Comparison of ENCODE assay signal across 8 cellular contexts in the genomic region with DNA sequence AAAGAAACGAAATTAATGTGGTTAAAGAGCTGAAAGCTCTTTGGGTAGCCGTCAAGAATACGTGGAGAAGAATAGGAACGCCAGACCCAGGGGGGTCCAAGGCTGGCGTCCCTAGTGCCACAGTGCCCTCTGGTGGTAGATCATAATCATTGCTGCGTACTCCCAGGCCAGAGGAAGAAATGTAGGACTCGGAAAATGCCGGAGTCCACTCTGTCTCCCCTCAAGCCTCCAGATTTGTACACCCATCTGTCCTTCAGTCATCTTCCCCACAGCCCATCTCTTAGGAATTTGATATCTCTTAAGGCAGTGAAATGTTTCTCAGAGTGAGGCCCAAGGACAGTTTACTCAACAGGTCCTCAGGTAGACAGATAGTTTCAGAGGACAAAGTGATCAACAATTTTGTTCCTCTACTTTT. TPM values are rescaled to one million over a fixed set of nuclear protein-coding genes. Genes with fewer than 3 reads are reported as not detected.
DNase-seq lines count a peak whose midpoint lies in the region; ATAC-seq lines count a peak whose summit lies in the region.

No MANE protein-coding gene starts in this region.

- no peak overlapping the region for H2BK15ac ChIP-seq in mesendoderm (replicated peaks; ENCODE audit: low read depth)

- no peaks in the 10 kb centered on the region for H3K27me3 ChIP-seq in mesendoderm (ENCODE audit: insufficient read depth, low read length, poor library complexity)

- no peak overlapping the region for H3K4ac ChIP-seq in mesendoderm (ENCODE audit: low read depth, low read length)

- peak; percentile 83 for DNase-seq in DMS114 treated with DMSO at 0.1 percent for 48 hours (lab: John Stamatoyannopoulos, UW; ENCODE audit: unreplicated experiment)
- DNase-seq in NCI-H526 treated with DMSO at 0.1 percent for 48 hours (lab: John Stamatoyannopoulos, UW), result peak; percentile 54
- peak; percentile 49 to 64 for DNase-seq in activated CD4-positive, alpha-beta T cell treated with anti-CD3 and anti-CD28 coated beads, Interleukin-2, amount 50 U/mL, for 48 hours
- peak; percentile 51 for DNase-seq in effector CD4-positive, alpha-beta T cell
- DNase-seq in mesendoderm, result peak; percentile 75
- peak; percentile 30 for DNase-seq in stimulated activated CD8-positive, alpha-beta memory T cell treated with anti-CD3 and anti-CD28 coated beads, Interleukin-4, amount 100 ng/mL, for 24 hours (ENCODE audit: low read depth)

- H3K36me3 ChIP-seq in mesendoderm (ENCODE audit: control insufficient read depth, insufficient read depth, low read length), result no peaks in the 10 kb centered on the region

- H3K4me3 ChIP-seq in mesendoderm (ENCODE audit: low read length), result no peak overlapping the region

- peaks cover 3% of the 10 kb centered on the region for H3K4me1 ChIP-seq in mesendoderm (ENCODE audit: control insufficient read depth, low read depth, low read length)

- no peak overlapping the region for H3K4me2 ChIP-seq in mesendoderm (ENCODE audit: low read length)

- no peaks in the 10 kb centered on the region for H3K79me2 ChIP-seq in mesendoderm (ENCODE audit: control insufficient read depth, insufficient read depth, low read length)

- H3K9ac ChIP-seq in mesendoderm (ENCODE audit: low read length), result no peak overlapping the region

- H2BK5ac ChIP-seq in mesendoderm (ENCODE audit: low read length), result no peak overlapping the region

- no peaks in the 10 kb centered on the region for H3K79me1 ChIP-seq in mesendoderm (ENCODE audit: low read length)

- H2BK120ac ChIP-seq in mesendoderm (ENCODE audit: low read depth, low read length), result no peak overlapping the region

- no peak overlapping the region for H3K27ac ChIP-seq in mesendoderm (ENCODE audit: low read depth, low read length)

- H3K56ac ChIP-seq in mesendoderm (ENCODE audit: low read length), result peak overlapping the region; percentile 74

- no CpG with 5 or more reads among the region's 8 CpGs for WGBS in mesendoderm (ENCODE audit: extremely low coverage, insufficient coverage, low lambda C conversion rate)

- no peak overlapping the region for H3K18ac ChIP-seq in mesendoderm (ENCODE audit: low read length)

- H4K8ac ChIP-seq in mesendoderm (ENCODE audit: low read depth, low read length), result no peak overlapping the region

- ATAC-seq in HG02852 (IDR thresholded peaks at IDR 0.05; ENCODE audit: unreplicated experiment), result peak; percentile 44
- ATAC-seq in HG02884 (IDR thresholded peaks at IDR 0.05; ENCODE audit: unreplicated experiment), result no peak

- no peak overlapping the region for H3K23ac ChIP-seq in mesendoderm (ENCODE audit: low read length)

- no peak overlapping the region for H2AK5ac ChIP-seq in mesendoderm (ENCODE audit: low read length)

- H4K5ac ChIP-seq in mesendoderm (ENCODE audit: low read length), result no peak overlapping the region

RNA-seq across cellular contexts. Expression of a gene that starts 25.4 kb away (rescaled TPM):
- polyA plus RNA-seq in mesendoderm (2013, experiment 1 of 2), result 23.2 TPM
- 22.0 TPM for polyA plus RNA-seq in mesendoderm (2013, experiment 2 of 2)

RNA-seq across cellular contexts. Expression of a gene that starts 56.8 kb away (rescaled TPM):
- polyA plus RNA-seq in mesendoderm (2013, experiment 1 of 2), result 87.0 TPM
- 84.9 TPM for polyA plus RNA-seq in mesendoderm (2013, experiment 2 of 2)

Comparison
In these comparisons a context has a peak if more than half of its experiments do, and no peak if none do; other contexts are left out.
1. DNase-seq: peak in every context shown above with its lines; median percentile 83 in DMS114 treated with DMSO at 0.1 percent for 48 hours; 75 in mesendoderm; 56 in activated CD4-positive, alpha-beta T cell treated with anti-CD3 and anti-CD28 coated beads, Interleukin-2, amount 50 U/mL, for 48 hours; 54 in NCI-H526 treated with DMSO at 0.1 percent for 48 hours; 51 in effector CD4-positive, alpha-beta T cell; 30 in stimulated activated CD8-positive, alpha-beta memory T cell treated with anti-CD3 and anti-CD28 coated beads, Interleukin-4, amount 100 ng/mL, for 24 hours.